9 cellular contexts compared by ENCODE assay signal in genomic region chr21:32392299-32392879, GRCh38. TPM values are rescaled to one million over a fixed set of nuclear protein-coding genes. Genes with fewer than 3 reads are reported as not detected.
A peak's percentile ranks its signal among the peaks of the same experiment; 100 is the strongest.
DNase-seq lines count a peak whose midpoint lies in the region; ATAC-seq, FAIRE-seq and TF ChIP-seq lines count a peak whose summit lies in the region.
"Had no signal": no experiment of that assay in that cellular context is flagged by ENCODE, and none has a peak within 500 bp of the region (broad histone marks: within the 10 kb centered on the region; RNA-seq: fewer than 3 reads in every experiment).

No MANE protein-coding gene starts in this region.

- peaks cover 56% of the 10 kb centered on the region for H3K4me1 Mint-ChIP-seq in activated naive CD8-positive, alpha-beta T cell treated with anti-CD3 and anti-CD28 coated beads, Interleukin-2, amount 50 U/mL, for 24 hours

- TF ChIP-seq POLR2A in testis (IDR thresholded peaks at IDR 0.05) = no peak

- TF ChIP-seq CTCF in keratinocyte (optimal IDR thresholded peaks at IDR 0.05 in 1 of 3, IDR thresholded peaks at IDR 0.05 in 1 of 3, conservative IDR thresholded peaks at IDR 0.05 in 1 of 3; ENCODE audit: extremely low read depth in 1 of 3, insufficient read depth in 2 of 3, low read length in 3 of 3) (no peak), testis (IDR thresholded peaks at IDR 0.05) (no peak)

- peaks cover 33% of the 10 kb centered on the region for H3K36me3 Mint-ChIP-seq in activated naive CD8-positive, alpha-beta T cell treated with anti-CD3 and anti-CD28 coated beads, Interleukin-2, amount 50 U/mL, for 24 hours (ENCODE audit: low read depth)

- H3K27ac ChIP-seq in keratinocyte (ENCODE audit: control insufficient read depth, insufficient read depth, low read length) = peak overlapping the region; percentile 67
- no peak overlapping the region for H3K27ac ChIP-seq in testis

- peak; percentile 9 for FAIRE-seq in keratinocyte (lab: Jason Lieb, UNC)
- FAIRE-seq: G401.6 had no signal

- H3K27me3 ChIP-seq in keratinocyte (ENCODE audit: control insufficient read depth, extremely low read depth, insufficient read depth, low read length) (no peaks in the 10 kb centered on the region), testis (no peaks in the 10 kb centered on the region)

- peaks cover 11% of the 10 kb centered on the region for H4K20me1 ChIP-seq in keratinocyte (ENCODE audit: control insufficient read depth, extremely low read depth, insufficient read depth, low read length)

- peak overlapping the region; percentile 91 for H3K4me3 Mint-ChIP-seq in activated naive CD8-positive, alpha-beta T cell treated with anti-CD3 and anti-CD28 coated beads, Interleukin-2, amount 50 U/mL, for 24 hours

- WGBS in testis, 2 donors = 0 to 2% methylated on average over 6 to 28 of the region's 32 CpGs

- H3K9me3 Mint-ChIP-seq in activated naive CD8-positive, alpha-beta T cell treated with anti-CD3 and anti-CD28 coated beads, Interleukin-2, amount 50 U/mL, for 24 hours = no peaks in the 10 kb centered on the region

- ATAC-seq in HG03565 (IDR thresholded peaks at IDR 0.05; ENCODE audit: unreplicated experiment) = peak; percentile 1
- ATAC-seq in activated naive CD8-positive, alpha-beta T cell treated with anti-CD3 and anti-CD28 coated beads, Interleukin-2, amount 50 U/mL, for 24 hours = no peak
- no peak for ATAC-seq in HG03439 (IDR thresholded peaks at IDR 0.05; ENCODE audit: unreplicated experiment)

- H3K4me2 ChIP-seq in keratinocyte (ENCODE audit: control insufficient read depth, extremely low read depth, insufficient read depth, low read depth, low read length) = peak overlapping the region; percentile 97

- H3K9ac ChIP-seq in keratinocyte (ENCODE audit: control insufficient read depth, extremely low read depth, insufficient read depth, low read length) = peak overlapping the region; percentile 82

- H3K79me2 ChIP-seq in keratinocyte (ENCODE audit: control insufficient read depth, insufficient read depth, low read length) = peaks cover 47% of the 10 kb centered on the region

- H3K9me1 ChIP-seq in keratinocyte (ENCODE audit: control insufficient read depth, extremely low read depth, insufficient read depth, low read length) = peaks cover 3% of the 10 kb centered on the region

- peak; percentile 37 for DNase-seq in SIG-M5 treated with dmso at 0.1 percent for 504 hours (lab: John Stamatoyannopoulos, UW; ENCODE audit: unreplicated experiment)
- DNase-seq in SIG-M5 (lab: John Stamatoyannopoulos, UW) = no peak
- no peak for DNase-seq in activated naive CD8-positive, alpha-beta T cell treated with anti-CD3 and anti-CD28 coated beads, Interleukin-2, amount 50 U/mL, for 24 hours
- no peak for DNase-seq in keratinocyte (ENCODE audit: low read depth, low spot score)
- DNase-seq in testis = no peak
- DNase-seq in HuH-7 (ENCODE audit: low spot score) = no peak

- H3K36me3 ChIP-seq in keratinocyte (ENCODE audit: control insufficient read depth in 2 of 2, extremely low read depth in 1 of 2, insufficient read depth in 2 of 2, low read length in 2 of 2) = peaks cover 6 to 21% of the 10 kb centered on the region in 2 experiments
- H3K36me3 ChIP-seq in testis (ENCODE audit: low read depth, missing control alignments) = no peaks in the 10 kb centered on the region

- intact Hi-C loops in testis (cut with DNase I; ENCODE audit: low total_unique reads) = no loop called here

- peak overlapping the region; percentile 77 for H3K27ac Mint-ChIP-seq in activated naive CD8-positive, alpha-beta T cell treated with anti-CD3 and anti-CD28 coated beads, Interleukin-2, amount 50 U/mL, for 24 hours

- H3K9me3 ChIP-seq in keratinocyte (ENCODE audit: control insufficient read depth, low read depth, low read length) (no peaks in the 10 kb centered on the region), testis (no peaks in the 10 kb centered on the region)

- peak overlapping the region; percentile 54 for H2AFZ ChIP-seq in keratinocyte (ENCODE audit: control insufficient read depth, low read length)

- dilution Hi-C loops in keratinocyte (cut with MboI; ENCODE audit: extremely low pct_ligation_motif_present, low sequenced_read_pairs) = no loop called here

- peak overlapping the region; percentile 86 to 95 (median 91) for H3K4me3 ChIP-seq in keratinocyte (ENCODE audit: control insufficient read depth in 2 of 3, extremely low read depth in 1 of 3, insufficient read depth in 2 of 3, low read depth in 1 of 3, low read length in 3 of 3)
- H3K4me3 ChIP-seq in testis = peak overlapping the region; percentile 77 to 92

- peaks cover 20% of the 10 kb centered on the region for H3K4me1 ChIP-seq in keratinocyte (ENCODE audit: control insufficient read depth, extremely low read depth, insufficient read depth, low read length)
- peaks cover 9% of the 10 kb centered on the region for H3K4me1 ChIP-seq in testis

- peaks cover 5% of the 10 kb centered on the region for H3K27me3 Mint-ChIP-seq in activated naive CD8-positive, alpha-beta T cell treated with anti-CD3 and anti-CD28 coated beads, Interleukin-2, amount 50 U/mL, for 24 hours

RNA-seq across cellular contexts. Expression of gene URB1, which starts 0.4 kb away (rescaled TPM):
- polyA plus RNA-seq in keratinocyte = 7.3 to 11.3 TPM (median 9.0 TPM) in 3 replicates
- 4.9 TPM for polyA plus RNA-seq in keratinocyte (2011; ENCODE audit: low read depth)
- 5.5 and 6.0 TPM in 2 replicates for polyA plus RNA-seq in keratinocyte (2011; cell fraction: cytosol; rRNA removed)
- 26.3 and 27.4 TPM in 2 replicates for polyA plus RNA-seq in keratinocyte (2011; cell fraction: nucleus; rRNA removed)
- polyA plus RNA-seq in keratinocyte (2012; ENCODE audit: low replicate concordance) = 7.1 and 15.0 TPM in 2 replicates
- 20.4 to 31.0 TPM (median 28.1 TPM) in 3 replicates for polyA minus RNA-seq in keratinocyte
- 15.7 TPM for polyA minus RNA-seq in keratinocyte (2011; cell fraction: cytosol; rRNA and poly(A)+ RNA removed)
- polyA minus RNA-seq in keratinocyte (2011; cell fraction: nucleus; rRNA and poly(A)+ RNA removed) = 53.4 and 72.7 TPM in 2 replicates
- total RNA-seq in testis = 10 to 100 TPM; 38.8 to 41.4 TPM
- 16.6 TPM for polyA plus RNA-seq in testis (ENCODE audit: insufficient read depth, low read depth, low replicate concordance)

RNA-seq across cellular contexts. Expression of gene EVA1C, which starts 20.1 kb away (rescaled TPM):
- polyA plus RNA-seq in keratinocyte (6.1 to 15.3 TPM (median 10.8 TPM) in 3 replicates), testis (ENCODE audit: insufficient read depth, low read depth, low replicate concordance) (47.0 TPM)
- 7.1 TPM for polyA plus RNA-seq in keratinocyte (2011; ENCODE audit: low read depth)
- polyA plus RNA-seq in keratinocyte (2011; cell fraction: cytosol; rRNA removed) = 7.3 and 14.3 TPM in 2 replicates
- polyA plus RNA-seq in keratinocyte (2011; cell fraction: nucleus; rRNA removed) = 6.8 TPM in 2 replicates
- polyA plus RNA-seq in keratinocyte (2012; ENCODE audit: low replicate concordance) = 12.5 and 13.1 TPM in 2 replicates
- 6.5 to 13.9 TPM (median 10.0 TPM) in 3 replicates for polyA minus RNA-seq in keratinocyte
- 8.1 TPM for polyA minus RNA-seq in keratinocyte (2011; cell fraction: cytosol; rRNA and poly(A)+ RNA removed)
- polyA minus RNA-seq in keratinocyte (2011; cell fraction: nucleus; rRNA and poly(A)+ RNA removed) = 4.5 and 5.2 TPM in 2 replicates
- total RNA-seq in testis = 10 to 100 TPM; 28.4 to 44.2 TPM
